ENCODE assay signal across 3 cellular contexts in genomic region chr6:108813218-108813617, GRCh38. TPM values are rescaled to one million over a fixed set of nuclear protein-coding genes. Genes with fewer than 3 reads are reported as not detected.
DNase-seq lines count a peak whose midpoint lies in the region; ATAC-seq, FAIRE-seq and TF ChIP-seq lines count a peak whose summit lies in the region.
"Not testable (repeated sequence)": the region's sequence is repeated elsewhere in the genome, so short reads cannot be mapped to it uniquely, and the experiment has no call there.

No MANE protein-coding gene starts in this region.

- not testable (repeated sequence) for H3K9me3 ChIP-seq in HEK293 (ENCODE audit: control insufficient read depth, insufficient read depth, low read depth, low read length); K562 (replicated peaks; ENCODE audit: control insufficient read depth, insufficient read depth, low read depth, low read length)

- peaks cover 0 to 17% of the 10 kb centered on the region in 2 experiments; a peak in 2 of 5 replicates for H3K27me3 ChIP-seq in K562 (ENCODE audit: control insufficient read depth in 2 of 2, insufficient read depth in 2 of 2, low read length in 2 of 2)
- not testable (repeated sequence) for H3K27me3 ChIP-seq in foreskin keratinocyte

- not testable (repeated sequence) for H3K4me3 ChIP-seq in HEK293 (ENCODE audit: low read depth, low read length); K562

- not testable (repeated sequence) for H3K79me2 ChIP-seq in K562 (ENCODE audit: control insufficient read depth, insufficient read depth, low read length)

- not testable (repeated sequence) for H3K4me2 ChIP-seq in K562 (ENCODE audit: insufficient read depth, low read length)

- not testable (repeated sequence) for BruUV-seq in K562 (replicated peaks; lab: Mats Ljungman, UMichigan)

- 0% methylated on average over 3 of the region's 3 CpGs for WGBS in K562 (ENCODE audit: insufficient coverage, low coverage, missing lambda C conversion rate)

- CTCF ChIA-PET in HEK293 (lab: Yijun Ruan, JAX): interaction anchor here (0.6 kb wide), 1 partner anchor 100 kb away, joined by 4 read pairs; no protein-coding TSS in a partner anchor
- CTCF ChIA-PET in K562 (lab: Yijun Ruan, JAX; ENCODE audit: low intra/inter-chr PET ratio): not testable (repeated sequence)

- not testable (repeated sequence) for H3K4me1 ChIP-seq in HEK293 (ENCODE audit: control insufficient read depth, insufficient read depth, low read length); K562 (replicated peaks in 1 of 2; ENCODE audit: control insufficient read depth in 2 of 2, insufficient read depth in 2 of 2, low read length in 2 of 2); foreskin keratinocyte

- not testable (repeated sequence) for H3K27ac ChIP-seq in HEK293 (ENCODE audit: extremely low read depth, low read depth, low read length); K562 (ENCODE audit: extremely low read depth, low read depth, low read length); foreskin keratinocyte

- not testable (repeated sequence) for H2AFZ ChIP-seq in K562 (ENCODE audit: low read depth, low read length)

- not testable (repeated sequence) for TF ChIP-seq CTCF in HEK293 (tag by site-specific recombination; IDR thresholded peaks at IDR 0.05); K562 (IDR thresholded peaks at IDR 0.05 in 2 of 3, conservative IDR thresholded peaks at IDR 0.05 in 1 of 3; ENCODE audit: insufficient read depth in 2 of 3, low read depth in 1 of 3, low read length in 3 of 3); foreskin keratinocyte (conservative IDR thresholded peaks at IDR 0.05)

- not testable (repeated sequence) for FAIRE-seq in K562 (lab: Jason Lieb, UNC)

- not testable (repeated sequence) for TF ChIP-seq POLR2A in K562 (conservative IDR thresholded peaks at IDR 0.05)

- TF ChIP-seq RAD21 in K562 (CRISPR knock-in tag; conservative IDR thresholded peaks at IDR 0.05 in 1 of 2, IDR thresholded peaks at IDR 0.05 in 1 of 2): not testable (repeated sequence)

- ATAC-seq in K562: not testable (repeated sequence)
- ATAC-seq in foreskin keratinocyte: peak; percentile 57

- intact Hi-C loops in K562 (cut with micrococcal nuclease): not testable (repeated sequence)

- not testable (repeated sequence) for H3K9ac ChIP-seq in K562 (ENCODE audit: insufficient read depth in 1 of 2, low read depth in 2 of 2, low read length in 2 of 2)

- not testable (repeated sequence) for DNase-seq in K562 (ENCODE audit: extremely low read depth in 1 of 4, low spot score in 3 of 4); foreskin keratinocyte

- H3K36me3 ChIP-seq in HEK293 (ENCODE audit: control insufficient read depth in 2 of 2, insufficient read depth in 1 of 2, low read length in 2 of 2); K562 (ENCODE audit: control insufficient read depth, insufficient read depth, low read length): not testable (repeated sequence)

- H4K20me1 ChIP-seq in K562 (replicated peaks; ENCODE audit: control insufficient read depth, insufficient read depth, low read length): not testable (repeated sequence)

- in situ Hi-C loops in K562 (cut with MboI): not testable (repeated sequence)

- TF ChIP-seq EP300 in K562 (IDR thresholded peaks at IDR 0.05; ENCODE audit: low read length): not testable (repeated sequence)

- POLR2A ChIA-PET in HEK293 (lab: Yijun Ruan, JAX); K562 (lab: Yijun Ruan, JAX): not testable (repeated sequence)

- not testable (repeated sequence) for H3K9me1 ChIP-seq in K562 (ENCODE audit: control insufficient read depth, insufficient read depth, low read length)

TF ChIP-seq in HEK293, 187 proteins besides CTCF, POLR2A, EP300 and RAD21:
- TF ChIP-seq ZNF280D (tag by site-specific recombination; IDR thresholded peaks at IDR 0.05) (0 out of 2 replicates have a peak, but pooled peaks have one; percentile 26), ZNF580 (tag by site-specific recombination; IDR thresholded peaks at IDR 0.05) (0 out of 2 replicates have a peak, but pooled peaks have one; percentile 34), ZNF146 (tag by site-specific recombination; IDR thresholded peaks at IDR 0.05) (peak; percentile 93)

TF ChIP-seq in K562, 482 proteins besides CTCF, POLR2A, EP300 and RAD21:
- TF ChIP-seq ZNF146 (CRISPR knock-in tag; IDR thresholded peaks at IDR 0.05; ENCODE audit: unreplicated experiment): peak; percentile 96

RNA-seq across cellular contexts. Expression of gene ARMC2, which starts 35.0 kb away (rescaled TPM):
- 1.5 and 2.6 TPM in 2 replicates for total RNA-seq in K562 (2011; cell fraction: chromatin; rRNA removed; ENCODE audit: low replicate concordance)
- total RNA-seq in K562 (2011; cell fraction: nucleolus; rRNA removed): 0.50 and 1.3 TPM in 2 replicates
- 0.92 and 1.1 TPM in 2 replicates for total RNA-seq in K562 (2011; cell fraction: nucleoplasm; rRNA removed)
- total RNA-seq in K562 (2014; rRNA removed): 0.14 and 0.69 TPM in 2 replicates
- total RNA-seq in K562 (2014; rRNA removed; fragmentation: Illumina TruSeq; extraction: Trizol): 1.7 and 2.4 TPM in 2 replicates
- 1.2 and 1.6 TPM in 2 replicates for total RNA-seq in K562 (2015; rRNA removed; fragmentation: Illumina TruSeq; extraction: Trizol)
- total RNA-seq in K562 (2021): 0.82 and 1.7 TPM in 2 replicates
- 2.9 and 3.6 TPM in 2 replicates for polyA plus RNA-seq in K562 (2011; rRNA removed)
- 0.99 and 1.1 TPM in 2 replicates for polyA plus RNA-seq in K562 (2011; cell fraction: cytosol; rRNA removed)
- 1.5 and 2.6 TPM in 2 replicates for polyA plus RNA-seq in K562 (2011; cell fraction: nucleus; rRNA removed)
- polyA plus RNA-seq in K562 (2012): 1.0 and 1.6 TPM in 2 replicates
- polyA plus RNA-seq in K562 (2014; fragmentation: Illumina TruSeq; extraction: Trizol): 2.0 and 3.0 TPM in 2 replicates
- polyA plus RNA-seq in K562 (2014; fragmentation: Nextera tagmentation; extraction: Ambion mirVana): under 1 TPM; 0.39 to 0.71 TPM
- 0.37 and 0.69 TPM in 2 replicates for polyA plus RNA-seq in K562 (2014; rRNA removed)
- polyA minus RNA-seq in K562 (2011; rRNA and poly(A)+ RNA removed): 1.7 and 3.4 TPM in 2 replicates
- 1.0 TPM in 1 of 2 replicates, not detected in the other for polyA minus RNA-seq in K562 (2011; cell fraction: cytosol; rRNA and poly(A)+ RNA removed)
- 0.13 and 4.0 TPM in 2 replicates for polyA minus RNA-seq in K562 (2011; cell fraction: nucleus; rRNA and poly(A)+ RNA removed)
- 2.4 and 3.0 TPM in 2 replicates for total RNA-seq in foreskin keratinocyte
- 1.8 and 2.6 TPM in 2 replicates for polyA plus RNA-seq in foreskin keratinocyte
